ENCODE assay signal across 18 cellular contexts in genomic region chr5:43730832-43731342, GRCh38.
A peak's percentile ranks its signal among the peaks of the same experiment; 100 is the strongest.
DNase-seq lines count a peak whose midpoint lies in the region; ATAC-seq, FAIRE-seq and TF ChIP-seq lines count a peak whose summit lies in the region.
"Had no signal": no experiment of that assay in that cellular context is flagged by ENCODE, and none has a peak within 500 bp of the region (broad histone marks: within the 10 kb centered on the region; RNA-seq: fewer than 3 reads in every experiment).

No MANE protein-coding gene starts in this region.

- H2BK5ac ChIP-seq in IMR-90 (ENCODE audit: low read depth, low read length, poor library complexity, severe bottlenecking) (no peak overlapping the region), mesenchymal stem cell (ENCODE audit: low read depth, low read length, poor library complexity, severe bottlenecking) (no peak overlapping the region)

- H2AK5ac ChIP-seq in IMR-90 (ENCODE audit: low read depth, low read length) = no peak overlapping the region
- no peak overlapping the region for H2AK5ac ChIP-seq in mesenchymal stem cell (ENCODE audit: low read length, severe bottlenecking)

- TF ChIP-seq POLR2A in IMR-90 (IDR thresholded peaks at IDR 0.05; ENCODE audit: low read depth, low read length) (no peak), K562 (conservative IDR thresholded peaks at IDR 0.05) (no peak)

- ATAC-seq in IMR-90 (ENCODE audit: low read depth) = peak; percentile 35; the same call in 1 of the 2 replicates
- ATAC-seq in K562 = no peak
- ATAC-seq in GM18520 (IDR thresholded peaks at IDR 0.05; ENCODE audit: unreplicated experiment) = no peak

- no peaks in the 10 kb centered on the region for H3K9me3 Mint-ChIP-seq in osteocyte (ENCODE audit: unreplicated experiment)

- H3K23ac ChIP-seq in IMR-90 (ENCODE audit: low read depth, low read length) (no peak overlapping the region), mesenchymal stem cell (ENCODE audit: low read length in 2 of 2) (no peak overlapping the region)

- no peak overlapping the region for H4K8ac ChIP-seq in IMR-90 (ENCODE audit: low read depth in 2 of 2, low read length in 2 of 2)
- H4K8ac ChIP-seq in mesenchymal stem cell (ENCODE audit: low read length) = no peak overlapping the region

- CTCF ChIA-PET in IMR-90 (lab: Yijun Ruan, JAX) (interaction anchor here (0.6 to 3.5 kb wide), 6 partner anchors 36 to 1050 kb away, joined by 3 to 16 read pairs (median 4); no protein-coding TSS in a partner anchor), K562 (lab: Yijun Ruan, JAX; ENCODE audit: low intra/inter-chr PET ratio) (interaction anchor here (0.7 kb wide), 1 partner anchor 146 kb away, joined by 3 read pairs; no protein-coding TSS in a partner anchor)

- no peak overlapping the region for H3K4me3 ChIP-seq in ACC112 (ENCODE audit: low read depth, low read length)
- no peak overlapping the region for H3K4me3 ChIP-seq in IMR-90 (ENCODE audit: insufficient read depth, low read depth, low read length)
- no peak overlapping the region for H3K4me3 ChIP-seq in K562
- no peak overlapping the region for H3K4me3 ChIP-seq in mesenchymal stem cell (ENCODE audit: insufficient read depth in 1 of 2, low read depth in 1 of 2, low read length in 2 of 2)
- H3K4me3 ChIP-seq: Peyer's patch had no signal

- no peaks in the 10 kb centered on the region for H3K36me3 ChIP-seq in ACC112 (ENCODE audit: insufficient read depth, low read length)
- H3K36me3 ChIP-seq in IMR-90 (ENCODE audit: control insufficient read depth, insufficient read depth, low read length) = no peaks in the 10 kb centered on the region
- H3K36me3 ChIP-seq in K562 (ENCODE audit: control insufficient read depth, insufficient read depth, low read length) = no peaks in the 10 kb centered on the region
- H3K36me3 ChIP-seq in mesenchymal stem cell (ENCODE audit: control insufficient read depth in 1 of 2, insufficient read depth in 2 of 2, low read depth in 1 of 2, low read length in 2 of 2) = no peaks in the 10 kb centered on the region
- H3K36me3 ChIP-seq: BE2C, Peyer's patch had no signal

- H2BK120ac ChIP-seq in IMR-90 (ENCODE audit: low read depth, low read length) (peak overlapping the region; percentile 32), mesenchymal stem cell (ENCODE audit: low read depth, low read length) (no peak overlapping the region)

- no peaks in the 10 kb centered on the region for H3K9me1 ChIP-seq in IMR-90 (ENCODE audit: insufficient read depth, low read length)
- H3K9me1 ChIP-seq in K562 (ENCODE audit: control insufficient read depth, insufficient read depth, low read length) = no peaks in the 10 kb centered on the region

- TF ChIP-seq RAD21 in IMR-90 (IDR thresholded peaks at IDR 0.05; ENCODE audit: low read length) = no peak
- no peak for TF ChIP-seq RAD21 in K562 (CRISPR knock-in tag; conservative IDR thresholded peaks at IDR 0.05 in 1 of 2, IDR thresholded peaks at IDR 0.05 in 1 of 2)

- H3K4me3 Mint-ChIP-seq in osteocyte (ENCODE audit: unreplicated experiment) = no peak overlapping the region

- H4K91ac ChIP-seq in IMR-90 (ENCODE audit: insufficient read depth, low read depth, low read length) (no peak overlapping the region), mesenchymal stem cell (ENCODE audit: low read length) (no peak overlapping the region)

- POLR2A ChIA-PET in IMR-90 (lab: Charles Lee; ENCODE audit: unreplicated experiment) (interaction anchor here (0.7 kb wide), 1 partner anchor 34 kb away, joined by 8 read pairs; no protein-coding TSS in a partner anchor), K562 (lab: Yijun Ruan, JAX) (no interaction called here)

- H3K9ac ChIP-seq in IMR-90 (ENCODE audit: low read depth, low read length) (no peak overlapping the region), K562 (ENCODE audit: insufficient read depth in 1 of 2, low read depth in 2 of 2, low read length in 2 of 2) (no peak overlapping the region), mesenchymal stem cell (ENCODE audit: low read length) (peak overlapping the region; percentile 85)

- H3K79me2 ChIP-seq in ACC112 (ENCODE audit: control insufficient read depth, insufficient read depth, low read length, unreplicated experiment) = no peaks in the 10 kb centered on the region
- no peaks in the 10 kb centered on the region for H3K79me2 ChIP-seq in K562 (ENCODE audit: control insufficient read depth, insufficient read depth, low read length)

- no peak overlapping the region for H3K56ac ChIP-seq in IMR-90 (ENCODE audit: extremely low read depth, insufficient read depth, low read length)

- H3K79me1 ChIP-seq in IMR-90 (ENCODE audit: low read depth in 1 of 2, low read length in 2 of 2) (no peaks in the 10 kb centered on the region), mesenchymal stem cell (replicated peaks; ENCODE audit: low read length, poor library complexity, severe bottlenecking) (no peaks in the 10 kb centered on the region)

- WGBS in IMR-90 (ENCODE audit: extremely low coverage in 2 of 2, insufficient read length in 1 of 2), 2 experiments = no CpG with 5 or more reads among the region's 2 CpGs
- 5% methylated on average over 2 of the region's 2 CpGs for WGBS in K562 (ENCODE audit: insufficient coverage, low coverage, missing lambda C conversion rate)
- 100% methylated on average over 2 of the region's 2 CpGs for WGBS in mesenchymal stem cell

- H4K5ac ChIP-seq in IMR-90 (ENCODE audit: low read depth, low read length) = no peak overlapping the region; the same call in 1 of the 2 replicates

- peak overlapping the region; percentile 78; the same call in 1 of the 2 replicates for H3K18ac ChIP-seq in IMR-90 (ENCODE audit: low read depth, low read length)
- no peak overlapping the region for H3K18ac ChIP-seq in mesenchymal stem cell (ENCODE audit: low read depth in 1 of 2, low read length in 2 of 2)

- H3K27me3 ChIP-seq in ACC112 (ENCODE audit: insufficient read depth, low read length) = no peaks in the 10 kb centered on the region
- no peaks in the 10 kb centered on the region for H3K27me3 ChIP-seq in IMR-90 (ENCODE audit: control insufficient read depth, insufficient read depth, low read length)
- H3K27me3 ChIP-seq in K562 (ENCODE audit: control insufficient read depth in 2 of 2, insufficient read depth in 2 of 2, low read length in 2 of 2) = no peaks in the 10 kb centered on the region
- no peaks in the 10 kb centered on the region for H3K27me3 ChIP-seq in mesenchymal stem cell (ENCODE audit: control insufficient read depth in 1 of 2, insufficient read depth in 1 of 2, low read length in 2 of 2)
- H3K27me3 ChIP-seq: BE2C, Peyer's patch had no signal

- no TSS peak for BruUV-seq in IMR-90 (replicated peaks; lab: Mats Ljungman, UMichigan)
- no TSS peak for BruUV-seq in K562 (replicated peaks; lab: Mats Ljungman, UMichigan)

- H3K4me1 ChIP-seq in ACC112 (ENCODE audit: control insufficient read depth, insufficient read depth, low read length, unreplicated experiment) = peaks cover 9% of the 10 kb centered on the region
- peaks cover 1% of the 10 kb centered on the region; the same call in 1 of the 2 replicates for H3K4me1 ChIP-seq in IMR-90 (ENCODE audit: control insufficient read depth, insufficient read depth, low read length)
- H3K4me1 ChIP-seq in K562 (replicated peaks in 1 of 2; ENCODE audit: control insufficient read depth in 2 of 2, insufficient read depth in 2 of 2, low read length in 2 of 2) = no peaks in the 10 kb centered on the region
- H3K4me1 ChIP-seq in mesenchymal stem cell (ENCODE audit: control insufficient read depth, insufficient read depth, low read depth, low read length) = no peaks in the 10 kb centered on the region
- H3K4me1 ChIP-seq: BE2C, Peyer's patch had no signal

- no peak for TF ChIP-seq EP300 in K562 (IDR thresholded peaks at IDR 0.05; ENCODE audit: low read length)

- H3K14ac ChIP-seq in IMR-90 (replicated peaks; ENCODE audit: low read depth, low read length) (no peak overlapping the region), mesenchymal stem cell (ENCODE audit: low read length in 2 of 2) (no peak overlapping the region)

- H3K4me2 ChIP-seq in IMR-90 (ENCODE audit: low read depth, low read length) (no peak overlapping the region), K562 (ENCODE audit: insufficient read depth, low read length) (no peak overlapping the region), mesenchymal stem cell (ENCODE audit: low read length, poor library complexity, severe bottlenecking) (no peak overlapping the region)

- H3K4ac ChIP-seq in IMR-90 (ENCODE audit: low read depth, low read length) (no peak overlapping the region), mesenchymal stem cell (ENCODE audit: low read depth in 1 of 2, low read length in 2 of 2) (no peak overlapping the region)

- no peak for TF ChIP-seq CTCF in IMR-90 (conservative IDR thresholded peaks at IDR 0.05; ENCODE audit: low read depth, low read length)
- TF ChIP-seq CTCF in K562 (IDR thresholded peaks at IDR 0.05 in 2 of 3, conservative IDR thresholded peaks at IDR 0.05 in 1 of 3; ENCODE audit: insufficient read depth in 2 of 3, low read depth in 1 of 3, low read length in 3 of 3) = no peak
- TF ChIP-seq CTCF in osteocyte (IDR thresholded peaks at IDR 0.05) = no peak

- H4K20me1 ChIP-seq in IMR-90 (ENCODE audit: insufficient read depth, low read length) = no peaks in the 10 kb centered on the region
- no peaks in the 10 kb centered on the region for H4K20me1 ChIP-seq in K562 (replicated peaks; ENCODE audit: control insufficient read depth, insufficient read depth, low read length)

- no peaks in the 10 kb centered on the region for H3K9me3 ChIP-seq in IMR-90 (ENCODE audit: control insufficient read depth, insufficient read depth, low read length)
- H3K9me3 ChIP-seq in K562 (replicated peaks; ENCODE audit: control insufficient read depth, insufficient read depth, low read depth, low read length) = no peaks in the 10 kb centered on the region
- H3K9me3 ChIP-seq in mesenchymal stem cell (ENCODE audit: control insufficient read depth, low read length) = no peaks in the 10 kb centered on the region
- H3K9me3 ChIP-seq: BE2C, Peyer's patch had no signal

- H2BK15ac ChIP-seq in IMR-90 (ENCODE audit: low read depth, low read length) = no peak overlapping the region
- H2BK15ac ChIP-seq in mesenchymal stem cell (ENCODE audit: low read depth, poor library complexity, severe bottlenecking) = no peak overlapping the region

- H2AK9ac ChIP-seq in IMR-90 (replicated peaks; ENCODE audit: low read depth, low read length, poor library complexity) = no peak overlapping the region

- no peak for DNase-seq in IMR-90
- DNase-seq in K562 (ENCODE audit: extremely low read depth in 1 of 4, low spot score in 3 of 4) = no peak
- DNase-seq in mesenchymal stem cell = no peak
- no peak for DNase-seq in HCEC 1CT
- no peak for DNase-seq in T-helper 2 cell
- DNase-seq in osteocyte (ENCODE audit: extremely low spot score, unreplicated experiment) = no peak
- DNase-seq: BE2C, EL, GF-D8, NCI-H1694, NCI-H2081, NCI-H2171, NCI-H345, NCI-H526, Peyer's patch had no signal

- intact Hi-C loops in IMR-90 (cut with micrococcal nuclease) (loop anchor here (1.0 to 5.0 kb wide), 3 partner anchors 69 to 601 kb away; no protein-coding TSS in a partner anchor), K562 (cut with micrococcal nuclease) (loop anchor here (5.0 kb wide), 2 partner anchors 601 to 1041 kb away; no protein-coding TSS in a partner anchor)

- H2BK20ac ChIP-seq in IMR-90 (ENCODE audit: low read depth, low read length) = no peak overlapping the region

- no peak overlapping the region for H2BK12ac ChIP-seq in mesenchymal stem cell (ENCODE audit: low read length in 2 of 2)

- peak overlapping the region; percentile 44; the same call in 1 of the 2 replicates for H3K27ac ChIP-seq in ACC112 (ENCODE audit: low read depth, low read length)
- no peak overlapping the region; the same call in 1 of the 2 replicates for H3K27ac ChIP-seq in IMR-90 (ENCODE audit: insufficient read depth, low read length)
- H3K27ac ChIP-seq in K562 (ENCODE audit: extremely low read depth, low read depth, low read length) = no peak overlapping the region
- no peak overlapping the region for H3K27ac ChIP-seq in mesenchymal stem cell (ENCODE audit: low read length, poor library complexity, severe bottlenecking)
- H3K27ac ChIP-seq: Peyer's patch had no signal

- peaks cover 45% of the 10 kb centered on the region for H3K27me3 Mint-ChIP-seq in osteocyte (ENCODE audit: unreplicated experiment)

- H3K36me3 Mint-ChIP-seq in osteocyte (ENCODE audit: unreplicated experiment) = no peaks in the 10 kb centered on the region

- in situ Hi-C loops in IMR-90 (cut with MboI; ENCODE audit: low sequenced_read_pairs) (loop anchor here (25.0 kb wide), 1 partner anchor 1056 kb away; no protein-coding TSS in a partner anchor), K562 (cut with MboI) (no loop called here)

- H3K27ac Mint-ChIP-seq in osteocyte (ENCODE audit: unreplicated experiment) = no peak overlapping the region

- dilution Hi-C loops in IMR-90 (cut with HindIII; ENCODE audit: low sequenced_read_pairs, unreplicated experiment) = no loop called here

- no peaks in the 10 kb centered on the region for H3K4me1 Mint-ChIP-seq in osteocyte (ENCODE audit: unreplicated experiment)

- H2AFZ ChIP-seq in ACC112 (ENCODE audit: low read length, unreplicated experiment) (peak overlapping the region; percentile 49), IMR-90 (replicated peaks; ENCODE audit: low read length, poor library complexity) (no peak overlapping the region), K562 (ENCODE audit: low read depth, low read length) (no peak overlapping the region), mesenchymal stem cell (ENCODE audit: low read depth, low read length) (no peak overlapping the region)

- no peak for FAIRE-seq in K562 (lab: Jason Lieb, UNC)
- FAIRE-seq: A204.1 had no signal
